9 cellular contexts compared by ENCODE assay signal in genomic region chr12:54759751-54760150, GRCh38.
DNase-seq lines count a peak whose midpoint lies in the region; ATAC-seq and TF ChIP-seq lines count a peak whose summit lies in the region.
"Had no signal": no experiment of that assay in that cellular context is flagged by ENCODE, and none has a peak within 500 bp of the region (broad histone marks: within the 10 kb centered on the region; RNA-seq: fewer than 3 reads in every experiment).

No MANE protein-coding gene starts in this region.

- H3K4me2 ChIP-seq in IMR-90 (ENCODE audit: low read depth, low read length) = no peak overlapping the region

- WGBS in IMR-90 (ENCODE audit: extremely low coverage in 2 of 2, insufficient read length in 1 of 2), 2 experiments = no CpG with 5 or more reads among the region's 1 CpG

- CTCF ChIA-PET in IMR-90 (lab: Yijun Ruan, JAX) = interaction anchor here (1.5 kb wide), 3 partner anchors 10 to 58 kb away, joined by 3 to 4 read pairs (median 3); no protein-coding TSS in a partner anchor

- no peak overlapping the region for H4K91ac ChIP-seq in IMR-90 (ENCODE audit: insufficient read depth, low read depth, low read length)

- peak; percentile 40; the same call in 1 of the 2 replicates for TF ChIP-seq RAD21 in IMR-90 (IDR thresholded peaks at IDR 0.05; ENCODE audit: low read length)

- H3K9me1 ChIP-seq in IMR-90 (ENCODE audit: insufficient read depth, low read length) = no peaks in the 10 kb centered on the region

- H3K4me3 ChIP-seq in IMR-90 (ENCODE audit: insufficient read depth, low read depth, low read length) = no peak overlapping the region

- in situ Hi-C loops in IMR-90 (cut with MboI; ENCODE audit: low sequenced_read_pairs) = loop anchor here (25.0 kb wide), 1 partner anchor 303 kb away; no protein-coding TSS in a partner anchor

- no peak overlapping the region for H3K9ac ChIP-seq in IMR-90 (ENCODE audit: low read depth, low read length)

- H4K20me1 ChIP-seq in IMR-90 (ENCODE audit: insufficient read depth, low read length) = no peaks in the 10 kb centered on the region

- no peak overlapping the region for H3K27ac ChIP-seq in IMR-90 (ENCODE audit: insufficient read depth, low read length)

- no peaks in the 10 kb centered on the region for H3K27me3 ChIP-seq in IMR-90 (ENCODE audit: control insufficient read depth, insufficient read depth, low read length)

- no peak overlapping the region for H4K5ac ChIP-seq in IMR-90 (ENCODE audit: low read depth, low read length)

- H4K8ac ChIP-seq in IMR-90 (ENCODE audit: low read depth in 2 of 2, low read length in 2 of 2) = no peak overlapping the region

- no peak overlapping the region for H3K56ac ChIP-seq in IMR-90 (ENCODE audit: extremely low read depth, insufficient read depth, low read length)

- dilution Hi-C loops in IMR-90 (cut with HindIII; ENCODE audit: low sequenced_read_pairs, unreplicated experiment) = no loop called here

- H2AK5ac ChIP-seq in IMR-90 (ENCODE audit: low read depth, low read length) = no peak overlapping the region

- no peak overlapping the region for H2AFZ ChIP-seq in IMR-90 (replicated peaks; ENCODE audit: low read length, poor library complexity)

- no peaks in the 10 kb centered on the region for H3K4me1 ChIP-seq in IMR-90 (ENCODE audit: control insufficient read depth, insufficient read depth, low read length)

- H2BK120ac ChIP-seq in IMR-90 (ENCODE audit: low read depth, low read length) = no peak overlapping the region

- no peak overlapping the region for H2BK15ac ChIP-seq in IMR-90 (ENCODE audit: low read depth, low read length)

- no peak overlapping the region for H2BK5ac ChIP-seq in IMR-90 (ENCODE audit: low read depth, low read length, poor library complexity, severe bottlenecking)

- no peak overlapping the region for H3K14ac ChIP-seq in IMR-90 (replicated peaks; ENCODE audit: low read depth, low read length)

- no TSS peak for BruUV-seq in IMR-90 (replicated peaks; lab: Mats Ljungman, UMichigan)

- peak; percentile 35 for TF ChIP-seq CTCF in IMR-90 (conservative IDR thresholded peaks at IDR 0.05; ENCODE audit: low read depth, low read length)

- no peak overlapping the region for H3K18ac ChIP-seq in IMR-90 (ENCODE audit: low read depth, low read length)

- H3K4ac ChIP-seq in IMR-90 (ENCODE audit: low read depth, low read length) = no peak overlapping the region

- H3K23ac ChIP-seq in IMR-90 (ENCODE audit: low read depth, low read length) = no peak overlapping the region

- POLR2A ChIA-PET in IMR-90 (lab: Charles Lee; ENCODE audit: unreplicated experiment) = no interaction called here

- no peak for TF ChIP-seq POLR2A in IMR-90 (IDR thresholded peaks at IDR 0.05; ENCODE audit: low read depth, low read length)

- ATAC-seq in IMR-90 (ENCODE audit: low read depth) (no peak), SK-N-SH treated with all-trans-retinoic acid at 6 μM for 48 hours (peak; percentile 62; the same call in 1 of the 3 replicates), HG02610 (IDR thresholded peaks at IDR 0.05; ENCODE audit: unreplicated experiment) (no peak), HG03520 (IDR thresholded peaks at IDR 0.05; ENCODE audit: unreplicated experiment) (no peak)

- H2BK20ac ChIP-seq in IMR-90 (ENCODE audit: low read depth, low read length) = no peak overlapping the region

- H2AK9ac ChIP-seq in IMR-90 (replicated peaks; ENCODE audit: low read depth, low read length, poor library complexity) = no peak overlapping the region

- H3K9me3 ChIP-seq in IMR-90 (ENCODE audit: control insufficient read depth, insufficient read depth, low read length) = no peaks in the 10 kb centered on the region

- DNase-seq in NCI-H2227 (lab: John Stamatoyannopoulos, UW; ENCODE audit: unreplicated experiment) (peak; percentile 18), NCI-H2227 treated with DMSO at 0.1 percent for 48 hours (lab: John Stamatoyannopoulos, UW) (no peak), IMR-90 (peak; percentile 6), left kidney (ENCODE audit: low read depth, low spot score) (peak; percentile 56)
- DNase-seq in effector CD4-positive, alpha-beta T cell = no peak
- DNase-seq: naive B cell had no signal

- no peaks in the 10 kb centered on the region for H3K36me3 ChIP-seq in IMR-90 (ENCODE audit: control insufficient read depth, insufficient read depth, low read length)

- no peaks in the 10 kb centered on the region for H3K79me1 ChIP-seq in IMR-90 (ENCODE audit: low read depth in 1 of 2, low read length in 2 of 2)

- intact Hi-C loops in IMR-90 (cut with micrococcal nuclease) = no loop called here

TF ChIP-seq in IMR-90, 13 proteins besides CTCF, POLR2A, EP300 and RAD21:
- TF ChIP-seq USF2 (IDR thresholded peaks at IDR 0.05; ENCODE audit: low read depth, low read length) (no peak), FOS (IDR thresholded peaks at IDR 0.05; ENCODE audit: low read depth, low read length) (no peak), CEBPB (IDR thresholded peaks at IDR 0.05; ENCODE audit: low read depth, low read length) (no peak), SMC3 (IDR thresholded peaks at IDR 0.05; ENCODE audit: low read depth, low read length) (peak; percentile 32; the same call in 1 of the 2 replicates), ELK1 (IDR thresholded peaks at IDR 0.05; ENCODE audit: borderline replicate concordance, low read depth, low read length) (no peak), BHLHE40 (IDR thresholded peaks at IDR 0.05; ENCODE audit: low read depth, low read length) (no peak)

TF ChIP-seq in SK-N-SH treated with all-trans-retinoic acid at 6 μM for 48 hours, 23 proteins besides CTCF, POLR2A, EP300 and RAD21:
- TF ChIP-seq TOX (CRISPR knock-in tag; IDR thresholded peaks at IDR 0.05; ENCODE audit: borderline replicate concordance) (no peak), POU6F1 (CRISPR knock-in tag; IDR thresholded peaks at IDR 0.05; ENCODE audit: borderline replicate concordance, low read depth) (no peak), ZFP30 (CRISPR knock-in tag; IDR thresholded peaks at IDR 0.05) (no peak), PATZ1 (CRISPR knock-in tag; IDR thresholded peaks at IDR 0.05; ENCODE audit: borderline replicate concordance) (no peak), CSDC2 (CRISPR knock-in tag; IDR thresholded peaks at IDR 0.05) (no peak), ZNF70 (CRISPR knock-in tag; IDR thresholded peaks at IDR 0.05) (no peak), ZNF8 (CRISPR knock-in tag; IDR thresholded peaks at IDR 0.05) (no peak)
TF ChIP-seq in SK-N-SH treated with all-trans-retinoic acid at 6 μM for 48 hours: peak in this region for 0.

Comparison
In these comparisons a context has a peak if more than half of its experiments do, and no peak if none do; other contexts are left out.
1. DNase-seq: peak in NCI-H2227 (single experiment), IMR-90 (single experiment) and left kidney (single experiment); none in NCI-H2227 treated with DMSO at 0.1 percent for 48 hours (single experiment) and effector CD4-positive, alpha-beta T cell (single experiment).